Comparison of ENCODE assay signal across 1 cellular context in genomic region chr6:151637814-151638213, GRCh38.
TF ChIP-seq lines count a peak whose summit lies in the region.

No MANE protein-coding gene starts in this region.

TF ChIP-seq in HepG2, 621 proteins besides CTCF, POLR2A, EP300 and RAD21:
- TF ChIP-seq AKNA (CRISPR knock-in tag; IDR thresholded peaks at IDR 0.05; ENCODE audit: borderline replicate concordance), result no peak
- TF ChIP-seq KDM1A (CRISPR knock-in tag; IDR thresholded peaks at IDR 0.05), result 0 out of 2 replicates have a peak, but pooled peaks have one; percentile 29
- TF ChIP-seq ZFAT (CRISPR knock-in tag; conservative IDR thresholded peaks at IDR 0.05), result no peak
- no peak for TF ChIP-seq HNRNPK (IDR thresholded peaks at IDR 0.05; ENCODE audit: low read depth, low read length, poor library complexity, severe bottlenecking)
- no peak for TF ChIP-seq MNT (IDR thresholded peaks at IDR 0.05)
- no peak for TF ChIP-seq AGO2 (optimal IDR thresholded peaks at IDR 0.05; ENCODE audit: low read depth, low read length)
